Comparison of ENCODE assay signal across 8 cellular contexts in the genomic region with DNA sequence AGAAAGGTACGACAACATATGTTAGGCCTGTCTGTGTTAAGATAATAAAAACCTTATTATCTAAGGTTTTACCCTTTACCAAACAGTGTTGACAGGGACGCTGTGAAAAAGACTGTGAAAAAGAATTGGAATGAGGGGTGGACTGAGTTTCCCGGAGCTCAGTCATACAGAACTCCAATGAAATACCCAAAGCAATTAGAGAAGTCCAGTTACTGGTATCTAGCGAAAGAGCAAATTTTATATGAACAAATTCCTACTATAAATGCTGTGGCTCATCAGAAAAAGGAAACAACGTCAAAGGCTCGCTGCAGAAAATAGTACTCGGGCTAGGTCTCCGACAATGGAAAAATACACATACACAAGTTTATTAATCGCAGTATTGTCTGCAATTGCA. TPM values are rescaled to one million over a fixed set of nuclear protein-coding genes. Genes with fewer than 3 reads are reported as not detected.
A peak's percentile ranks its signal among the peaks of the same experiment; 100 is the strongest.
DNase-seq lines count a peak whose midpoint lies in the region; ATAC-seq and TF ChIP-seq lines count a peak whose summit lies in the region.

No MANE protein-coding gene starts in this region.

- peak overlapping the region; percentile 96 for H3K27ac Mint-ChIP-seq in activated CD8-positive, alpha-beta memory T cell treated with anti-CD3 and anti-CD28 coated beads, Interleukin-2, amount 10 ng/mL, durations not matched to agents 7 days and 5 days

- peaks cover 14% of the 10 kb centered on the region for H3K36me3 Mint-ChIP-seq in activated CD8-positive, alpha-beta memory T cell treated with anti-CD3 and anti-CD28 coated beads, Interleukin-2, amount 10 ng/mL, durations not matched to agents 7 days and 5 days

- 25 to 36% (median 30%) methylated on average over 9 of the region's 9 CpGs for WGBS in psoas muscle, 3 donors

- H3K27ac ChIP-seq in SJCRH30 (peak overlapping the region; percentile 97; the same call in 1 of the 2 replicates), psoas muscle (peak overlapping the region; percentile 93)

- TF ChIP-seq CTCF in fibroblast of pulmonary artery (IDR thresholded peaks at IDR 0.05; ENCODE audit: low read length, missing control alignments), result no peak
- no peak for TF ChIP-seq CTCF in psoas muscle (IDR thresholded peaks at IDR 0.05)

- CTCF ChIA-PET in activated CD8-positive, alpha-beta memory T cell treated with anti-CD3 and anti-CD28 coated beads, Interleukin-2, amount 10 ng/mL, durations not matched to agents 7 days and 5 days (lab: Charles Lee), result interaction anchor here (0.8 to 3.7 kb wide), 7 partner anchors 13 to 134 kb away, joined by 3 to 28 read pairs (median 7); a partner anchor contains a TSS

- H3K27me3 ChIP-seq in SJCRH30 (no peaks in the 10 kb centered on the region), psoas muscle (ENCODE audit: insufficient read depth in 3 of 3, low read length in 2 of 3) (no peaks in the 10 kb centered on the region)

- no peak for DNase-seq in activated CD8-positive, alpha-beta memory T cell treated with anti-CD3 and anti-CD28 coated beads, Interleukin-2, amount 10 ng/mL, durations not matched to agents 7 days and 5 days
- DNase-seq in activated CD8-positive, alpha-beta memory T cell treated with anti-CD3 and anti-CD28 coated beads, Interleukin-2, amount 50 U/mL, for 48 hours, result no peak
- DNase-seq in SJCRH30, result no peak
- DNase-seq in fibroblast of pulmonary artery (ENCODE audit: low read depth), result no peak
- no peak for DNase-seq in psoas muscle
- no peak for DNase-seq in GM19240 (ENCODE audit: insufficient read length, low spot score)
- no peak for DNase-seq in NCI-H524 treated with DMSO at 0.1 percent for 48 hours (lab: John Stamatoyannopoulos, UW)
- DNase-seq in activated gamma-delta T cell treated with Interleukin-2 at 50 U/mL for 16 hours, result no peak

- H3K9me3 ChIP-seq in SJCRH30 (replicated peaks) (no peaks in the 10 kb centered on the region), psoas muscle (no peaks in the 10 kb centered on the region)

- peak overlapping the region; percentile 73 for H3K4me3 ChIP-seq in SJCRH30
- peak overlapping the region; percentile 95 for H3K4me3 ChIP-seq in fibroblast of pulmonary artery (replicated peaks; ENCODE audit: low read depth, low read length)
- H3K4me3 ChIP-seq in psoas muscle, result peak overlapping the region; percentile 93

- H3K4me3 Mint-ChIP-seq in activated CD8-positive, alpha-beta memory T cell treated with anti-CD3 and anti-CD28 coated beads, Interleukin-2, amount 10 ng/mL, durations not matched to agents 7 days and 5 days, result peak overlapping the region; percentile 98

- no peaks in the 10 kb centered on the region for H3K27me3 Mint-ChIP-seq in activated CD8-positive, alpha-beta memory T cell treated with anti-CD3 and anti-CD28 coated beads, Interleukin-2, amount 10 ng/mL, durations not matched to agents 7 days and 5 days

- H3K4me1 ChIP-seq in SJCRH30 (peaks cover 4% of the 10 kb centered on the region), psoas muscle (peaks cover 23% of the 10 kb centered on the region)

- ATAC-seq in activated CD8-positive, alpha-beta memory T cell treated with anti-CD3 and anti-CD28 coated beads, Interleukin-2, amount 10 ng/mL, durations not matched to agents 7 days and 5 days, result no peak
- peak in 2 of 4 donors; percentile 4 to 19 for ATAC-seq in psoas muscle

- H3K36me3 ChIP-seq in SJCRH30 (peaks cover 3% of the 10 kb centered on the region; the same call in 1 of the 2 replicates), psoas muscle (ENCODE audit: insufficient read depth in 1 of 2, low read depth in 1 of 2) (peaks cover 0 to 8% of the 10 kb centered on the region in 2 donors)

- no peaks in the 10 kb centered on the region for H3K9me3 Mint-ChIP-seq in activated CD8-positive, alpha-beta memory T cell treated with anti-CD3 and anti-CD28 coated beads, Interleukin-2, amount 10 ng/mL, durations not matched to agents 7 days and 5 days (ENCODE audit: low read depth)

- intact Hi-C loops in psoas muscle (cut with DNase I), result loop anchor here in 1 of 2 donors (5.0 kb wide), 1 partner anchor 90 kb away; a partner anchor contains a TSS

- peaks cover 39% of the 10 kb centered on the region for H3K4me1 Mint-ChIP-seq in activated CD8-positive, alpha-beta memory T cell treated with anti-CD3 and anti-CD28 coated beads, Interleukin-2, amount 10 ng/mL, durations not matched to agents 7 days and 5 days

RNA-seq across cellular contexts. Expression of a gene that starts 0.7 kb away (rescaled TPM):
- 10 to 100 TPM; 22.8 to 23.0 TPM for total RNA-seq in activated CD8-positive, alpha-beta memory T cell treated with anti-CD3 and anti-CD28 coated beads, Interleukin-2, amount 10 ng/mL, durations not matched to agents 7 days and 5 days
- total RNA-seq in SJCRH30 (2014; rRNA removed; shearing (Covaris generic)), result 33.8 and 34.9 TPM in 2 replicates
- 10 to 100 TPM; 10.7 to 15.2 (median 13.3) TPM for total RNA-seq in psoas muscle
- polyA plus RNA-seq in psoas muscle, result 10 to 100 TPM in 1 of 3 donors, 1 to 10 TPM in 2; 6.8 to 28.9 (median 8.3) TPM

RNA-seq across cellular contexts. Expression of a gene that starts 38.2 kb away (rescaled TPM):
- total RNA-seq in activated CD8-positive, alpha-beta memory T cell treated with anti-CD3 and anti-CD28 coated beads, Interleukin-2, amount 10 ng/mL, durations not matched to agents 7 days and 5 days, result 1 to 10 TPM; 2.3 to 3.0 TPM
- 3.9 and 4.5 TPM in 2 replicates for total RNA-seq in SJCRH30 (2014; rRNA removed; shearing (Covaris generic))
- 1 to 10 TPM; 3.1 to 6.1 (median 3.6) TPM for total RNA-seq in psoas muscle
- 10 to 100 TPM in 1 of 3 donors, 1 to 10 TPM in 2; 3.9 to 15.2 (median 7.9) TPM for polyA plus RNA-seq in psoas muscle
